Comparison of ENCODE assay signal across 30 cellular contexts in the genomic region with DNA sequence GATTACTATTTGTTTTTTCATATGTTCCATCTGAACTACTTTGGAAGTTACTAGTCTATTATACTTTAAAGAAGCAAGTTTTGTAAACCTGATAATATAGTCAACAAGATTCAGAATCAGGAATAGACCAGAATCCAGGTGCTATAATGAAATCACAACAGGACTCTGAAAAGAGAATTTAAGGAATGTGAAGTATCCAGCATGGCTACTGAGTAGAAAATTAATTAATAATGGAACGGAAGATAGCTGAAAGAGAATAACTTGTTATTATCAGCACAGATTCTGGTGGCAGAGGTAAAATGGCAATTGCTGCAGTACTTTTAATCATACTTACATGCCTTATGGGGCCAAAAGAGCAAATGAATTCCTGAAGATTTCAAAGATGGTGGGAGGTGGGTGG.
"Had no signal": no experiment of that assay in that cellular context is flagged by ENCODE, and none has a peak within 500 bp of the region (broad histone marks: within the 10 kb centered on the region; RNA-seq: fewer than 3 reads in every experiment).

No MANE protein-coding gene starts in this region.

- ATAC-seq: activated CD8-positive, alpha-beta T cell treated with anti-CD3 and anti-CD28 coated beads for 36 hours; activated T-cell treated with anti-CD3 and anti-CD28 coated beads, Interleukin-2, amount 50 U/mL, for 72 hours; activated T-helper 17 cell treated with anti-CD3 and anti-CD28 coated beads, Interleukin-2, amount 50 U/mL, for 72 hours; PC-3 had no signal

- H3K4me1 Mint-ChIP-seq: activated CD4-positive, alpha-beta T cell treated with anti-CD3 and anti-CD28 coated beads, Interleukin-2, amount 10 ng/mL, durations not matched to agents 24 days and 14 days; activated naive CD4-positive, alpha-beta T cell treated with anti-CD3 and anti-CD28 coated beads, Interleukin-2, amount 50 U/mL, for 24 hours; activated naive CD8-positive, alpha-beta T cell treated with anti-CD3 and anti-CD28 coated beads, Interleukin-2, amount 10 ng/mL, durations not matched to agents 7 days and 5 days; activated T-helper 17 cell treated with anti-CD3 and anti-CD28 coated beads, Interleukin-2, amount 50 U/mL, for 72 hours had no signal

- H3K4me3 ChIP-seq: ascending aorta, breast epithelium, Peyer's patch, SJSA1 had no signal

- H3K9me3 ChIP-seq: ascending aorta, breast epithelium, Peyer's patch, SJSA1 had no signal

- H3K9me3 Mint-ChIP-seq: activated CD4-positive, alpha-beta T cell treated with anti-CD3 and anti-CD28 coated beads, Interleukin-2, amount 10 ng/mL, durations not matched to agents 24 days and 14 days; activated CD8-positive, alpha-beta T cell treated with anti-CD3 and anti-CD28 coated beads for 36 hours; activated naive CD4-positive, alpha-beta T cell treated with anti-CD3 and anti-CD28 coated beads, Interleukin-2, amount 50 U/mL, for 24 hours; activated naive CD8-positive, alpha-beta T cell treated with anti-CD3 and anti-CD28 coated beads, Interleukin-2, amount 10 ng/mL, durations not matched to agents 7 days and 5 days; activated T-cell treated with anti-CD3 and anti-CD28 coated beads, Interleukin-2, amount 50 U/mL, for 72 hours; activated T-helper 17 cell treated with anti-CD3 and anti-CD28 coated beads, Interleukin-2, amount 50 U/mL, for 72 hours had no signal

- H3K27ac Mint-ChIP-seq: activated CD4-positive, alpha-beta T cell treated with anti-CD3 and anti-CD28 coated beads, Interleukin-2, amount 10 ng/mL, durations not matched to agents 24 days and 14 days; activated CD8-positive, alpha-beta T cell treated with anti-CD3 and anti-CD28 coated beads for 36 hours; activated naive CD4-positive, alpha-beta T cell treated with anti-CD3 and anti-CD28 coated beads, Interleukin-2, amount 50 U/mL, for 24 hours; activated naive CD8-positive, alpha-beta T cell treated with anti-CD3 and anti-CD28 coated beads, Interleukin-2, amount 10 ng/mL, durations not matched to agents 7 days and 5 days; activated T-cell treated with anti-CD3 and anti-CD28 coated beads, Interleukin-2, amount 50 U/mL, for 72 hours; activated T-helper 17 cell treated with anti-CD3 and anti-CD28 coated beads, Interleukin-2, amount 50 U/mL, for 72 hours had no signal

- H3K27ac ChIP-seq: ascending aorta, breast epithelium, KMS-11, Peyer's patch, SJSA1 had no signal

- H3K27me3 ChIP-seq: ascending aorta, breast epithelium, Peyer's patch, SJSA1 had no signal

- H3K9ac ChIP-seq: KMS-11 had no signal

- H3K4me2 ChIP-seq: KMS-11 had no signal

- H3K36me3 Mint-ChIP-seq: activated naive CD4-positive, alpha-beta T cell treated with anti-CD3 and anti-CD28 coated beads, Interleukin-2, amount 50 U/mL, for 24 hours; activated naive CD8-positive, alpha-beta T cell treated with anti-CD3 and anti-CD28 coated beads, Interleukin-2, amount 10 ng/mL, durations not matched to agents 7 days and 5 days had no signal

- H3K4me1 ChIP-seq: ascending aorta, breast epithelium, Peyer's patch, SJSA1 had no signal

- H3K27me3 Mint-ChIP-seq: activated naive CD8-positive, alpha-beta T cell treated with anti-CD3 and anti-CD28 coated beads, Interleukin-2, amount 10 ng/mL, durations not matched to agents 7 days and 5 days had no signal

- H3K4me3 Mint-ChIP-seq: activated CD4-positive, alpha-beta T cell treated with anti-CD3 and anti-CD28 coated beads, Interleukin-2, amount 10 ng/mL, durations not matched to agents 24 days and 14 days; activated CD8-positive, alpha-beta T cell treated with anti-CD3 and anti-CD28 coated beads for 36 hours; activated naive CD4-positive, alpha-beta T cell treated with anti-CD3 and anti-CD28 coated beads, Interleukin-2, amount 50 U/mL, for 24 hours; activated naive CD8-positive, alpha-beta T cell treated with anti-CD3 and anti-CD28 coated beads, Interleukin-2, amount 10 ng/mL, durations not matched to agents 7 days and 5 days; activated T-cell treated with anti-CD3 and anti-CD28 coated beads, Interleukin-2, amount 50 U/mL, for 72 hours; activated T-helper 17 cell treated with anti-CD3 and anti-CD28 coated beads, Interleukin-2, amount 50 U/mL, for 72 hours had no signal

- H3K36me3 ChIP-seq: ascending aorta, breast epithelium, Peyer's patch, SJSA1 had no signal

- DNase-seq: activated CD4-positive, alpha-beta T cell treated with anti-CD3 and anti-CD28 coated beads, Interleukin-2, amount 10 ng/mL, durations not matched to agents 24 days and 14 days; activated CD4-positive, alpha-beta T cell treated with anti-CD3 and anti-CD28 coated beads, Interleukin-2, amount 50 U/mL, for 4 hours; activated CD8-positive, alpha-beta T cell treated with anti-CD3 and anti-CD28 coated beads for 36 hours; activated effector memory CD4-positive, alpha-beta T cell treated with anti-CD3 and anti-CD28 coated beads, Interleukin-2, amount 50 U/mL, for 16 hours; activated naive CD4-positive, alpha-beta T cell treated with Interleukin-2 at 50 U/mL for 16 hours; activated naive CD8-positive, alpha-beta T cell treated with anti-CD3 and anti-CD28 coated beads, Interleukin-2, amount 10 ng/mL, durations not matched to agents 7 days and 5 days; activated T-cell treated with anti-CD3 and anti-CD28 coated beads, Interleukin-2, amount 50 U/mL, for 1 hour; activated T-cell treated with anti-CD3 and anti-CD28 coated beads, Interleukin-2, amount 50 U/mL, for 72 hours; amygdala; MM.1S; MV-4-11; NCI-H1092; NCI-H1436 treated with DMSO at 0.1 percent for 48 hours; NCI-H1694 treated with DMSO at 0.1 percent for 48 hours; NCI-H2029; NCI-H345; NCI-H524 treated with DMSO at 0.1 percent for 48 hours; NCI-H748 treated with DMSO at 0.1 percent for 48 hours; NK-92 treated with Interleukin-12 subunit alpha and Interleukin-12 subunit beta, amount 100 ng/mL, for 24 hours; PC-3; Peyer's patch; RPMI8226; SHP77 treated with DMSO at 0.1 percent for 48 hours; T1000 had no signal
